8 cellular contexts compared by ENCODE assay signal in the genomic region with DNA sequence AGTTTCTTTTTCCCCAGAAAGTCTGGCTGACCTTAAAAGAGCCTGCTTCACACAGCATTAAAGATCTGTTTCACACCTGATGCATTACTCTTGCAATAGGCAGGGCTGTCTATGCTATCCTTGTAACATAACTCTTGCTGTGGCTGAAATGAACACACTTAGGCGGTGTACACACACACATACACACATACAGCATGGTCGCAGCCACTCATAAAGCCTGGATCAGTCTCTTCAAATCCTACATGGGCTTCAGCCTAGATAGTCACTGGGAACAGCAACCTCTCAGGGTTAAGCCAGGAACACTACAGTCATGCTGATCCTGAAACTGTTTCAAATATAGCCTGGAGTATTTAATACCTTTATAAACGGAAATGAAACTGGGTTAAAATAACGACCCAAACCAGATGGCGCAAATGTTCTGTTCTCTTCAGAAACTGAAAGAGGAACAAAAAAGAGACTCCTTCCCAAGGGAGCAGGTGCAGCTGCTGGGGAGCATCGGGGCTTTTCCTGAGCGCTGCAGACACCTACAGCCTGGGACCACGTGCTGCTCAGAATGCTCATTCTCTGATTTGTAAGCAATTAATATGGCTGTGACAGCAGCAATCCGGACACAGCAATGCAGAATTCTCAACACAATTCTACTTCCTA.
A peak's percentile ranks its signal among the peaks of the same experiment; 100 is the strongest.
DNase-seq lines count a peak whose midpoint lies in the region; ATAC-seq, FAIRE-seq and TF ChIP-seq lines count a peak whose summit lies in the region.

No MANE protein-coding gene starts in this region.

- DNase-seq in activated T-cell treated with anti-CD3 and anti-CD28 coated beads, Interleukin-2, amount 50 U/mL, for 24 hours = no peak
- no peak for DNase-seq in activated T-cell treated with anti-CD3 and anti-CD28 coated beads, Interleukin-2, amount 50 U/mL, for 48 hours
- peak; percentile 70 to 88 for DNase-seq in NOMO-1 (lab: John Stamatoyannopoulos, UW; ENCODE audit: unreplicated experiment in 2 of 2)
- peak; percentile 45 to 83 for DNase-seq in memory B cell (ENCODE audit: low spot score in 2 of 2)
- DNase-seq in H54 (ENCODE audit: insufficient read length, low spot score) = no peak
- DNase-seq in DMS53 treated with DMSO at 0.1 percent for 48 hours (lab: John Stamatoyannopoulos, UW; ENCODE audit: unreplicated experiment) = no peak

- TF ChIP-seq POLR2A in H54 (IDR thresholded peaks at IDR 0.05; ENCODE audit: low read depth, low read length) = no peak

- peak overlapping the region; percentile 70 for H3K4me3 Mint-ChIP-seq in activated T-cell treated with anti-CD3 and anti-CD28 coated beads, Interleukin-2, amount 50 U/mL, for 24 hours
- peak overlapping the region; percentile 71 for H3K4me3 Mint-ChIP-seq in memory B cell

- H3K9me3 Mint-ChIP-seq in activated T-cell treated with anti-CD3 and anti-CD28 coated beads, Interleukin-2, amount 50 U/mL, for 24 hours = no peaks in the 10 kb centered on the region
- no peaks in the 10 kb centered on the region for H3K9me3 Mint-ChIP-seq in memory B cell

- peak; percentile 84 for ATAC-seq in HG02678 (IDR thresholded peaks at IDR 0.05; ENCODE audit: unreplicated experiment)
- ATAC-seq in memory B cell (ENCODE audit: low read depth) = peak; percentile 92
- no peak for ATAC-seq in SK-N-SH treated with all-trans-retinoic acid at 6 μM for 48 hours

- H3K4me1 Mint-ChIP-seq in activated T-cell treated with anti-CD3 and anti-CD28 coated beads, Interleukin-2, amount 50 U/mL, for 24 hours (ENCODE audit: low read depth) = peaks cover 26% of the 10 kb centered on the region
- peaks cover 42% of the 10 kb centered on the region for H3K4me1 Mint-ChIP-seq in memory B cell

- H3K27ac Mint-ChIP-seq in activated T-cell treated with anti-CD3 and anti-CD28 coated beads, Interleukin-2, amount 50 U/mL, for 24 hours = peak overlapping the region; percentile 59
- peak overlapping the region; percentile 93 for H3K27ac Mint-ChIP-seq in memory B cell

- H3K27me3 Mint-ChIP-seq in activated T-cell treated with anti-CD3 and anti-CD28 coated beads, Interleukin-2, amount 50 U/mL, for 24 hours = no peaks in the 10 kb centered on the region
- no peaks in the 10 kb centered on the region for H3K27me3 Mint-ChIP-seq in memory B cell

- FAIRE-seq in H54 (lab: Jason Lieb, UNC) = no peak

- H3K36me3 Mint-ChIP-seq in activated T-cell treated with anti-CD3 and anti-CD28 coated beads, Interleukin-2, amount 50 U/mL, for 24 hours (ENCODE audit: low read depth) = no peaks in the 10 kb centered on the region
- H3K36me3 Mint-ChIP-seq in memory B cell = no peaks in the 10 kb centered on the region

TF ChIP-seq in SK-N-SH treated with all-trans-retinoic acid at 6 μM for 48 hours, 23 proteins besides CTCF, POLR2A, EP300 and RAD21:
- TF ChIP-seq TOX (CRISPR knock-in tag; IDR thresholded peaks at IDR 0.05; ENCODE audit: borderline replicate concordance) (no peak), ZNF70 (CRISPR knock-in tag; IDR thresholded peaks at IDR 0.05) (no peak), BACH2 (CRISPR knock-in tag; IDR thresholded peaks at IDR 0.05; ENCODE audit: borderline replicate concordance) (no peak), OSR1 (CRISPR knock-in tag; IDR thresholded peaks at IDR 0.05) (no peak), ISL1 (CRISPR knock-in tag; IDR thresholded peaks at IDR 0.05) (no peak), ZFP30 (CRISPR knock-in tag; IDR thresholded peaks at IDR 0.05) (no peak), CSDC2 (CRISPR knock-in tag; IDR thresholded peaks at IDR 0.05) (no peak), SNAI2 (CRISPR knock-in tag; IDR thresholded peaks at IDR 0.05) (no peak), ZNF8 (CRISPR knock-in tag; IDR thresholded peaks at IDR 0.05) (no peak), PPARA (CRISPR knock-in tag; IDR thresholded peaks at IDR 0.05; ENCODE audit: borderline replicate concordance) (no peak), ZFP3 (CRISPR knock-in tag; IDR thresholded peaks at IDR 0.05) (no peak), ARNTL (CRISPR knock-in tag; IDR thresholded peaks at IDR 0.05; ENCODE audit: borderline replicate concordance, low read depth) (no peak), ESRRG (CRISPR knock-in tag; IDR thresholded peaks at IDR 0.05) (no peak), ZC3H10 (CRISPR knock-in tag; IDR thresholded peaks at IDR 0.05) (no peak), GLIS3 (CRISPR knock-in tag; IDR thresholded peaks at IDR 0.05) (no peak)
- TF ChIP-seq, protein P1, sequence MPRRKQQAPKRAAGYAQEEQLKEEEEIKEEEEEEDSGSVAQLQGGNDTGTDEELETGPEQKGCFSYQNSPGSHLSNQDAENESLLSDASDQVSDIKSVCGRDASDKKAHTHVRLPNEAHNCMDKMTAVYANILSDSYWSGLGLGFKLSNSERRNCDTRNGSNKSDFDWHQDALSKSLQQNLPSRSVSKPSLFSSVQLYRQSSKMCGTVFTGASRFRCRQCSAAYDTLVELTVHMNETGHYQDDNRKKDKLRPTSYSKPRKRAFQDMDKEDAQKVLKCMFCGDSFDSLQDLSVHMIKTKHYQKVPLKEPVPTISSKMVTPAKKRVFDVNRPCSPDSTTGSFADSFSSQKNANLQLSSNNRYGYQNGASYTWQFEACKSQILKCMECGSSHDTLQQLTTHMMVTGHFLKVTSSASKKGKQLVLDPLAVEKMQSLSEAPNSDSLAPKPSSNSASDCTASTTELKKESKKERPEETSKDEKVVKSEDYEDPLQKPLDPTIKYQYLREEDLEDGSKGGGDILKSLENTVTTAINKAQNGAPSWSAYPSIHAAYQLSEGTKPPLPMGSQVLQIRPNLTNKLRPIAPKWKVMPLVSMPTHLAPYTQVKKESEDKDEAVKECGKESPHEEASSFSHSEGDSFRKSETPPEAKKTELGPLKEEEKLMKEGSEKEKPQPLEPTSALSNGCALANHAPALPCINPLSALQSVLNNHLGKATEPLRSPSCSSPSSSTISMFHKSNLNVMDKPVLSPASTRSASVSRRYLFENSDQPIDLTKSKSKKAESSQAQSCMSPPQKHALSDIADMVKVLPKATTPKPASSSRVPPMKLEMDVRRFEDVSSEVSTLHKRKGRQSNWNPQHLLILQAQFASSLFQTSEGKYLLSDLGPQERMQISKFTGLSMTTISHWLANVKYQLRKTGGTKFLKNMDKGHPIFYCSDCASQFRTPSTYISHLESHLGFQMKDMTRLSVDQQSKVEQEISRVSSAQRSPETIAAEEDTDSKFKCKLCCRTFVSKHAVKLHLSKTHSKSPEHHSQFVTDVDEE (CRISPR knock-in tag; IDR thresholded peaks at IDR 0.05) = no peak
- TF ChIP-seq, protein P2, sequence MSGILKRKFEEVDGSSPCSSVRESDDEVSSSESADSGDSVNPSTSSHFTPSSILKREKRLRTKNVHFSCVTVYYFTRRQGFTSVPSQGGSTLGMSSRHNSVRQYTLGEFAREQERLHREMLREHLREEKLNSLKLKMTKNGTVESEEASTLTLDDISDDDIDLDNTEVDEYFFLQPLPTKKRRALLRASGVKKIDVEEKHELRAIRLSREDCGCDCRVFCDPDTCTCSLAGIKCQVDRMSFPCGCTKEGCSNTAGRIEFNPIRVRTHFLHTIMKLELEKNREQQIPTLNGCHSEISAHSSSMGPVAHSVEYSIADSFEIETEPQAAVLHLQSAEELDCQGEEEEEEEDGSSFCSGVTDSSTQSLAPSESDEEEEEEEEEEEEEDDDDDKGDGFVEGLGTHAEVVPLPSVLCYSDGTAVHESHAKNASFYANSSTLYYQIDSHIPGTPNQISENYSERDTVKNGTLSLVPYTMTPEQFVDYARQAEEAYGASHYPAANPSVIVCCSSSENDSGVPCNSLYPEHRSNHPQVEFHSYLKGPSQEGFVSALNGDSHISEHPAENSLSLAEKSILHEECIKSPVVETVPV (CRISPR knock-in tag; IDR thresholded peaks at IDR 0.05) = no peak
- TF ChIP-seq, protein P3, sequence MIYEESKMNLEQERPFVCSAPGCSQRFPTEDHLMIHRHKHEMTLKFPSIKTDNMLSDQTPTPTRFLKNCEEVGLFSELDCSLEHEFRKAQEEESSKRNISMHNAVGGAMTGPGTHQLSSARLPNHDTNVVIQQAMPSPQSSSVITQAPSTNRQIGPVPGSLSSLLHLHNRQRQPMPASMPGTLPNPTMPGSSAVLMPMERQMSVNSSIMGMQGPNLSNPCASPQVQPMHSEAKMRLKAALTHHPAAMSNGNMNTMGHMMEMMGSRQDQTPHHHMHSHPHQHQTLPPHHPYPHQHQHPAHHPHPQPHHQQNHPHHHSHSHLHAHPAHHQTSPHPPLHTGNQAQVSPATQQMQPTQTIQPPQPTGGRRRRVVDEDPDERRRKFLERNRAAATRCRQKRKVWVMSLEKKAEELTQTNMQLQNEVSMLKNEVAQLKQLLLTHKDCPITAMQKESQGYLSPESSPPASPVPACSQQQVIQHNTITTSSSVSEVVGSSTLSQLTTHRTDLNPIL (CRISPR knock-in tag; IDR thresholded peaks at IDR 0.05; ENCODE audit: low read depth) = no peak
- TF ChIP-seq, protein P4, sequence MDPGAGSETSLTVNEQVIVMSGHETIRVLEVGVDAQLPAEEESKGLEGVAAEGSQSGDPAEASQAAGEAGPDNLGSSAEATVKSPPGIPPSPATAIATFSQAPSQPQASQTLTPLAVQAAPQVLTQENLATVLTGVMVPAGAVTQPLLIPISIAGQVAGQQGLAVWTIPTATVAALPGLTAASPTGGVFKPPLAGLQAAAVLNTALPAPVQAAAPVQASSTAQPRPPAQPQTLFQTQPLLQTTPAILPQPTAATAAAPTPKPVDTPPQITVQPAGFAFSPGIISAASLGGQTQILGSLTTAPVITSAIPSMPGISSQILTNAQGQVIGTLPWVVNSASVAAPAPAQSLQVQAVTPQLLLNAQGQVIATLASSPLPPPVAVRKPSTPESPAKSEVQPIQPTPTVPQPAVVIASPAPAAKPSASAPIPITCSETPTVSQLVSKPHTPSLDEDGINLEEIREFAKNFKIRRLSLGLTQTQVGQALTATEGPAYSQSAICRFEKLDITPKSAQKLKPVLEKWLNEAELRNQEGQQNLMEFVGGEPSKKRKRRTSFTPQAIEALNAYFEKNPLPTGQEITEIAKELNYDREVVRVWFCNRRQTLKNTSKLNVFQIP (CRISPR knock-in tag; IDR thresholded peaks at IDR 0.05; ENCODE audit: borderline replicate concordance, low read depth) = no peak

Comparison
In these comparisons a context has a peak if more than half of its experiments do, and no peak if none do; other contexts are left out.
1. DNase-seq: peak in NOMO-1 (2 of 2) and memory B cell (2 of 2); none in activated T-cell treated with anti-CD3 and anti-CD28 coated beads, Interleukin-2, amount 50 U/mL, for 24 hours (single experiment), activated T-cell treated with anti-CD3 and anti-CD28 coated beads, Interleukin-2, amount 50 U/mL, for 48 hours (0 of 2), H54 (single experiment) and DMS53 treated with DMSO at 0.1 percent for 48 hours (single experiment).